In genomic region chr10:70404036-70404905, GRCh38 we compare ENCODE assay signal across 8 cellular contexts. TPM values are rescaled to one million over a fixed set of nuclear protein-coding genes. Genes with fewer than 3 reads are reported as not detected.
DNase-seq lines count a peak whose midpoint lies in the region; ATAC-seq and TF ChIP-seq lines count a peak whose summit lies in the region.

Gene EIF4EBP2 (plus strand): TSS chr10:70404145. CDS start chr10:70404402, 257 bp downstream.

- peak; percentile 79 for DNase-seq in NCI-H2196 treated with DMSO at 0.1 percent for 48 hours (lab: John Stamatoyannopoulos, UW; ENCODE audit: unreplicated experiment)
- peak; percentile 98 for DNase-seq in WERI-Rb-1
- DNase-seq in breast epithelium (ENCODE audit: low spot score in 2 of 2), result peak; percentile 98 to 100

- H3K9me3 ChIP-seq in WERI-Rb-1 (ENCODE audit: severe bottlenecking) (no peaks in the 10 kb centered on the region), breast epithelium (no peaks in the 10 kb centered on the region), iPS-18c (ENCODE audit: control insufficient read depth, insufficient read depth, low read length) (no peaks in the 10 kb centered on the region), skeletal muscle tissue (ENCODE audit: control insufficient read depth in 3 of 3, low read length in 3 of 3) (no peaks in the 10 kb centered on the region)

- H3K4me3 ChIP-seq in ACC112 (ENCODE audit: low read depth, low read length), result peak within 1 kb of the TSS; percentile 87
- peak within 1 kb of the TSS; percentile 75 for H3K4me3 ChIP-seq in WERI-Rb-1 (ENCODE audit: low read depth, low read length)
- H3K4me3 ChIP-seq in breast epithelium, result peak within 1 kb of the TSS; percentile 89 to 99 (median 96)
- H3K4me3 ChIP-seq in iPS-18c (ENCODE audit: insufficient read depth, low read depth, low read length), result peak within 1 kb of the TSS; percentile 88
- peak within 1 kb of the TSS; percentile 83 to 97 (median 93) for H3K4me3 ChIP-seq in skeletal muscle tissue (ENCODE audit: low read length in 3 of 3)

- ATAC-seq in GM18870 (IDR thresholded peaks at IDR 0.05; ENCODE audit: unreplicated experiment) (peak; percentile 65), HG03135 (IDR thresholded peaks at IDR 0.05; ENCODE audit: unreplicated experiment) (peak; percentile 86)

- TF ChIP-seq CTCF in WERI-Rb-1 (IDR thresholded peaks at IDR 0.05; ENCODE audit: low read depth, low read length) (no peak), breast epithelium (IDR thresholded peaks at IDR 0.05) (no peak)

- TF ChIP-seq POLR2A in breast epithelium (IDR thresholded peaks at IDR 0.05), result peak; percentile 89

- H3K27me3 ChIP-seq in ACC112 (ENCODE audit: insufficient read depth, low read length) (no peaks in the 10 kb centered on the region), WERI-Rb-1 (ENCODE audit: insufficient read depth, low read depth, severe bottlenecking) (no peaks in the 10 kb centered on the region), breast epithelium (no peaks in the 10 kb centered on the region), skeletal muscle tissue (ENCODE audit: control insufficient read depth in 3 of 3, insufficient read depth in 3 of 3, low read length in 3 of 3) (no peaks in the 10 kb centered on the region)

- intact Hi-C loops in breast epithelium (cut with DNase I; ENCODE audit: low total_unique reads), result no loop called here

- no peaks in the 10 kb centered on the region for H3K36me3 ChIP-seq in ACC112 (ENCODE audit: insufficient read depth, low read length)
- H3K36me3 ChIP-seq in WERI-Rb-1, result peaks cover 22% of the 10 kb centered on the region
- H3K36me3 ChIP-seq in breast epithelium, result no peaks in the 10 kb centered on the region
- no peaks in the 10 kb centered on the region for H3K36me3 ChIP-seq in skeletal muscle tissue (ENCODE audit: control insufficient read depth in 3 of 3, insufficient read depth in 3 of 3, low read length in 3 of 3)

- peaks cover 16% of the 10 kb centered on the region for H3K4me1 ChIP-seq in ACC112 (ENCODE audit: control insufficient read depth, insufficient read depth, low read length, unreplicated experiment)
- H3K4me1 ChIP-seq in breast epithelium, result peaks cover 6 to 16% of the 10 kb centered on the region in 2 donors
- peaks cover 31 to 44% (median 37%) of the 10 kb centered on the region in 3 donors for H3K4me1 ChIP-seq in skeletal muscle tissue (ENCODE audit: control insufficient read depth in 3 of 3, insufficient read depth in 3 of 3, low read length in 3 of 3)

- H3K27ac ChIP-seq in ACC112 (ENCODE audit: low read depth, low read length) (peak within 1 kb of the TSS; percentile 65), WERI-Rb-1 (peak within 1 kb of the TSS; percentile 90), breast epithelium (peak within 1 kb of the TSS; percentile 97 to 99), skeletal muscle tissue (ENCODE audit: low read depth, low read length) (peak within 1 kb of the TSS; percentile 97)

- peak within 1 kb of the TSS; percentile 96 to 98 (median 98) for H3K9ac ChIP-seq in skeletal muscle tissue (ENCODE audit: low read depth in 1 of 3, low read length in 3 of 3)

- peak within 1 kb of the TSS; percentile 85 for H2AFZ ChIP-seq in ACC112 (ENCODE audit: low read length, unreplicated experiment)

- peaks cover 38% of the 10 kb centered on the region for H3K79me2 ChIP-seq in ACC112 (ENCODE audit: control insufficient read depth, insufficient read depth, low read length, unreplicated experiment)

RNA-seq across cellular contexts. Expression of gene EIF4EBP2, which starts in this region (rescaled TPM):
- total RNA-seq in breast epithelium (100 to 1,000 TPM in 1 of 3 donors, 10 to 100 TPM in 2; 76.0 to 192 (median 80.5) TPM), skeletal muscle tissue (39.7 TPM)

Comparison
In these comparisons a context has a peak if more than half of its experiments do, and no peak if none do; other contexts are left out.
1. Peak in every context shown above with its lines: DNase-seq, ATAC-seq, H3K4me3 ChIP-seq and H3K27ac ChIP-seq.